In the genomic region with DNA sequence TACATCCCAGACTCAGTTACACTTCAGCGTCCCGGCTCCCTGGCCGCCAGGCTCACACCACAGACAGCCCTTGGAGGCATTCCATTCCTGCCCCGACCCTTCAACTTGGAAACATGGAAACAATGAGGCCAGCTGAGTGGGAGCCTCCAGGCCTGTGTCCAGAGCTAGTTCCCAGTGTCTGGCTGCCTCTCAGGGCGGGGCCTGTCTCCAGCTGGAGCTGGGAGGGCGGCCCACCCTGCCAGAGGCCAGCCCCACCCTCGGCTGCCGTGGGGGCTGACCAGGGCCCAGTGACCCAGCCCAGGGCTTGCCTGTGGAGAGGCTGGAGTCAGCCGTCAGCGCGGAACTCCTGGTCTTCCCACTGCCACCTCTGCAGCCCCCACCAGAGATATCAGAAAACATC, we compare ENCODE assay signal across 1 cellular context.
TF ChIP-seq lines count a peak whose summit lies in the region.

No MANE protein-coding gene starts in this region.

TF ChIP-seq in liver, 16 proteins besides CTCF, POLR2A, EP300 and RAD21 (continued from another document):
- TF ChIP-seq, protein P1, sequence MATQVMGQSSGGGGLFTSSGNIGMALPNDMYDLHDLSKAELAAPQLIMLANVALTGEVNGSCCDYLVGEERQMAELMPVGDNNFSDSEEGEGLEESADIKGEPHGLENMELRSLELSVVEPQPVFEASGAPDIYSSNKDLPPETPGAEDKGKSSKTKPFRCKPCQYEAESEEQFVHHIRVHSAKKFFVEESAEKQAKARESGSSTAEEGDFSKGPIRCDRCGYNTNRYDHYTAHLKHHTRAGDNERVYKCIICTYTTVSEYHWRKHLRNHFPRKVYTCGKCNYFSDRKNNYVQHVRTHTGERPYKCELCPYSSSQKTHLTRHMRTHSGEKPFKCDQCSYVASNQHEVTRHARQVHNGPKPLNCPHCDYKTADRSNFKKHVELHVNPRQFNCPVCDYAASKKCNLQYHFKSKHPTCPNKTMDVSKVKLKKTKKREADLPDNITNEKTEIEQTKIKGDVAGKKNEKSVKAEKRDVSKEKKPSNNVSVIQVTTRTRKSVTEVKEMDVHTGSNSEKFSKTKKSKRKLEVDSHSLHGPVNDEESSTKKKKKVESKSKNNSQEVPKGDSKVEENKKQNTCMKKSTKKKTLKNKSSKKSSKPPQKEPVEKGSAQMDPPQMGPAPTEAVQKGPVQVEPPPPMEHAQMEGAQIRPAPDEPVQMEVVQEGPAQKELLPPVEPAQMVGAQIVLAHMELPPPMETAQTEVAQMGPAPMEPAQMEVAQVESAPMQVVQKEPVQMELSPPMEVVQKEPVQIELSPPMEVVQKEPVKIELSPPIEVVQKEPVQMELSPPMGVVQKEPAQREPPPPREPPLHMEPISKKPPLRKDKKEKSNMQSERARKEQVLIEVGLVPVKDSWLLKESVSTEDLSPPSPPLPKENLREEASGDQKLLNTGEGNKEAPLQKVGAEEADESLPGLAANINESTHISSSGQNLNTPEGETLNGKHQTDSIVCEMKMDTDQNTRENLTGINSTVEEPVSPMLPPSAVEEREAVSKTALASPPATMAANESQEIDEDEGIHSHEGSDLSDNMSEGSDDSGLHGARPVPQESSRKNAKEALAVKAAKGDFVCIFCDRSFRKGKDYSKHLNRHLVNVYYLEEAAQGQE (IDR thresholded peaks at IDR 0.05): no peak
- no peak for TF ChIP-seq HNF4G (IDR thresholded peaks at IDR 0.05)
TF ChIP-seq in liver: peak in this region for 2.
